ENCODE assay signal across 7 cellular contexts in genomic region chr14:69685716-69686115, GRCh38.
DNase-seq lines count a peak whose midpoint lies in the region; ATAC-seq and TF ChIP-seq lines count a peak whose summit lies in the region.

No MANE protein-coding gene starts in this region.

- peak; percentile 96 for DNase-seq in NCI-H1092 treated with DMSO at 0.1 percent for 48 hours (lab: John Stamatoyannopoulos, UW)
- peak; percentile 49 to 72 for DNase-seq in SJCRH30
- DNase-seq in epithelial cell of esophagus (ENCODE audit: low read depth), result peak; percentile 79
- DNase-seq in omental fat pad (ENCODE audit: low spot score), result no peak
- no peak for DNase-seq in NCI-H82 (lab: John Stamatoyannopoulos, UW)
- DNase-seq in A172 (ENCODE audit: low spot score), result no peak
- DNase-seq in AML-193 (lab: John Stamatoyannopoulos, UW), result no peak

- TF ChIP-seq CTCF in epithelial cell of esophagus (IDR thresholded peaks at IDR 0.05; ENCODE audit: insufficient read depth, low read depth, low read length, missing control alignments) (no peak), omental fat pad (IDR thresholded peaks at IDR 0.05) (no peak)

- H3K36me3 ChIP-seq in SJCRH30, result no peaks in the 10 kb centered on the region

- peak overlapping the region; percentile 14 for H3K27ac ChIP-seq in SJCRH30

- H3K4me1 ChIP-seq in SJCRH30, result peaks cover 38% of the 10 kb centered on the region

- ATAC-seq in omental fat pad (ENCODE audit: low FRiP score), result peak; percentile 73

- H3K27me3 ChIP-seq in SJCRH30, result no peaks in the 10 kb centered on the region

- H3K9me3 ChIP-seq in SJCRH30 (replicated peaks), result no peaks in the 10 kb centered on the region

- H3K4me3 ChIP-seq in SJCRH30 (no peak overlapping the region), epithelial cell of esophagus (ENCODE audit: low read length) (peak overlapping the region; percentile 12)

Comparison
In these comparisons a context has a peak if more than half of its experiments do, and no peak if none do; other contexts are left out.
1. DNase-seq: peak in NCI-H1092 treated with DMSO at 0.1 percent for 48 hours (single experiment), SJCRH30 (2 of 2) and epithelial cell of esophagus (single experiment); none in omental fat pad (single experiment), NCI-H82 (single experiment), A172 (single experiment) and AML-193 (0 of 2).